ENCODE assay signal across 29 cellular contexts in the genomic region with DNA sequence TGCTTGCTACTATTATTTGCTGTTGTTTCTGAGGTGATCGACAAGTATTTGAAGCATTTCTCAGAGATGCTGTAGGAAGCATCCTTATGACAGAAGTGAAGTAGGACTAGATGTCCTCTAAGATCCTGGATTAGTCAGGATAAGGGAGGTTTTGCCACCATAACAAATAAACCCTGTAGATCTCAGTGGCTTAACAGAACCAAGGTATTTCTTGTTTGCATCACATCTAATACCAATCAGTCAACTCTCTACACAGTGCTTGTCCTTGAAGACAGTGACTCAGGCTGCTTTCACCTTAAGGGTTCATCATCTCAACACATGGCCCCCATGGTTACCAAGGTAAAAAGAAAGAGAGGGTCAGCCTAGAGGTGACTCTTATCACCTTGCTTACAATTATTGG.
"Had no signal": no experiment of that assay in that cellular context is flagged by ENCODE, and none has a peak within 500 bp of the region (broad histone marks: within the 10 kb centered on the region; RNA-seq: fewer than 3 reads in every experiment).

No MANE protein-coding gene starts in this region.

- H3K36me3 ChIP-seq: colonic mucosa, gastrocnemius medialis had no signal

- FAIRE-seq: colon, endometrium, endothelial cell of umbilical vein, frontal cortex had no signal

- H3K27ac Mint-ChIP-seq: dendritic cell treated with granulocyte-macrophage colony-stimulating factor and Interleukin-4, amounts not matched to agents 40 ng/mL and 50 ng/mL, for 4 days; effector memory CD8-positive, alpha-beta T cell; endodermal cell had no signal

- H3K4me1 ChIP-seq: colonic mucosa, esophagus muscularis mucosa, esophagus squamous epithelium, foreskin keratinocyte, gastrocnemius medialis, gastroesophageal sphincter, heart left ventricle, heart right ventricle had no signal

- H3K4me1 Mint-ChIP-seq: endodermal cell had no signal

- H3K27me3 ChIP-seq: colonic mucosa, esophagus muscularis mucosa, esophagus squamous epithelium, foreskin keratinocyte, gastrocnemius medialis, gastroesophageal sphincter, heart left ventricle, heart right ventricle had no signal

- H3K27ac ChIP-seq: colonic mucosa, coronary artery, dorsolateral prefrontal cortex, epithelial cell of prostate, esophagus muscularis mucosa, esophagus squamous epithelium, foreskin keratinocyte, gastrocnemius medialis, gastroesophageal sphincter, heart left ventricle, heart right ventricle had no signal

- ATAC-seq: effector memory CD8-positive, alpha-beta T cell; esophagus mucosa; foreskin keratinocyte; gastrocnemius medialis; gastroesophageal sphincter; heart left ventricle; heart right ventricle had no signal

- H3K4me3 Mint-ChIP-seq: dendritic cell treated with granulocyte-macrophage colony-stimulating factor and Interleukin-4, amounts not matched to agents 40 ng/mL and 50 ng/mL, for 4 days; effector memory CD8-positive, alpha-beta T cell; endodermal cell had no signal

- DNase-seq: colonic mucosa; cortex of kidney; dermis blood vessel endothelial cell; dorsolateral prefrontal cortex; effector CD4-positive, alpha-beta T cell; effector CD8-positive, alpha-beta T cell; effector memory CD4-positive, alpha-beta T cell; effector memory CD8-positive, alpha-beta T cell; endodermal cell; erythroblast; esophagus squamous epithelium; foreskin fibroblast; foreskin keratinocyte; foreskin melanocyte; gastrocnemius medialis; glutamatergic neuron; head of caudate nucleus; heart left ventricle; heart right ventricle had no signal

- H3K9me3 Mint-ChIP-seq: dendritic cell treated with granulocyte-macrophage colony-stimulating factor and Interleukin-4, amounts not matched to agents 40 ng/mL and 50 ng/mL, for 4 days; effector memory CD8-positive, alpha-beta T cell had no signal

- H3K4me3 ChIP-seq: colonic mucosa, coronary artery, dorsolateral prefrontal cortex, esophagus muscularis mucosa, esophagus squamous epithelium, gastrocnemius medialis, gastroesophageal sphincter, heart left ventricle, heart right ventricle had no signal

- H3K9me3 ChIP-seq: colonic mucosa, gastrocnemius medialis had no signal
